Comparison of ENCODE assay signal across 1 cellular context in the genomic region with DNA sequence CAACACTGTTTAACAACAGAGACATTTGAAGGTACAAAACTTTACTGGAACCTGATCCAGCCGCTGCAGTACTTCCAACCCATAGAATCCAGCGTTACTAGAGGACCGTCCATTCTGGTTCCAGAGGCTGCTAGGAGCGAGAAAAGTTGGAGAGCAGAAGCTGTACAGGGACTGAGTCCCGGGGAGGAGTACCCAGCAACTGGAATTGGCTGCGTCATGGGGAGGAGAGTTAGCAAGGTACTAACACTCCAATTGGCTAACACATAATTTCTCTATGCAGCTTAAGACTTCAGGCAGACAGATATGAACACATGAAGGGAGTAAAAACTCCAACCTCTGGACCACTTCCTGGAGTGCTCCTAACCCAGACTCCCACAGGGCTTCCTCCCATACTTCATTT.
TF ChIP-seq lines count a peak whose summit lies in the region.

No MANE protein-coding gene starts in this region.

TF ChIP-seq in IMR-90, 13 proteins besides CTCF, POLR2A, EP300 and RAD21 (continued from another document):
- TF ChIP-seq RFX5 (IDR thresholded peaks at IDR 0.05; ENCODE audit: low read depth, low read length), result no peak
- TF ChIP-seq, protein P1, sequence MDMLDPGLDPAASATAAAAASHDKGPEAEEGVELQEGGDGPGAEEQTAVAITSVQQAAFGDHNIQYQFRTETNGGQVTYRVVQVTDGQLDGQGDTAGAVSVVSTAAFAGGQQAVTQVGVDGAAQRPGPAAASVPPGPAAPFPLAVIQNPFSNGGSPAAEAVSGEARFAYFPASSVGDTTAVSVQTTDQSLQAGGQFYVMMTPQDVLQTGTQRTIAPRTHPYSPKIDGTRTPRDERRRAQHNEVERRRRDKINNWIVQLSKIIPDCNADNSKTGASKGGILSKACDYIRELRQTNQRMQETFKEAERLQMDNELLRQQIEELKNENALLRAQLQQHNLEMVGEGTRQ (IDR thresholded peaks at IDR 0.05; ENCODE audit: low read depth, low read length), result no peak
TF ChIP-seq in IMR-90: peak in this region for 0.
